ENCODE assay signal across 2 cellular contexts in genomic region chr14:58637040-58637390, GRCh38.
TF ChIP-seq lines count a peak whose summit lies in the region.

No MANE protein-coding gene starts in this region.

TF ChIP-seq in HCT116, 20 proteins besides CTCF, POLR2A, EP300 and RAD21:
- no peak for TF ChIP-seq CBX3 (IDR thresholded peaks at IDR 0.05; ENCODE audit: low read depth)
- TF ChIP-seq, protein P1, sequence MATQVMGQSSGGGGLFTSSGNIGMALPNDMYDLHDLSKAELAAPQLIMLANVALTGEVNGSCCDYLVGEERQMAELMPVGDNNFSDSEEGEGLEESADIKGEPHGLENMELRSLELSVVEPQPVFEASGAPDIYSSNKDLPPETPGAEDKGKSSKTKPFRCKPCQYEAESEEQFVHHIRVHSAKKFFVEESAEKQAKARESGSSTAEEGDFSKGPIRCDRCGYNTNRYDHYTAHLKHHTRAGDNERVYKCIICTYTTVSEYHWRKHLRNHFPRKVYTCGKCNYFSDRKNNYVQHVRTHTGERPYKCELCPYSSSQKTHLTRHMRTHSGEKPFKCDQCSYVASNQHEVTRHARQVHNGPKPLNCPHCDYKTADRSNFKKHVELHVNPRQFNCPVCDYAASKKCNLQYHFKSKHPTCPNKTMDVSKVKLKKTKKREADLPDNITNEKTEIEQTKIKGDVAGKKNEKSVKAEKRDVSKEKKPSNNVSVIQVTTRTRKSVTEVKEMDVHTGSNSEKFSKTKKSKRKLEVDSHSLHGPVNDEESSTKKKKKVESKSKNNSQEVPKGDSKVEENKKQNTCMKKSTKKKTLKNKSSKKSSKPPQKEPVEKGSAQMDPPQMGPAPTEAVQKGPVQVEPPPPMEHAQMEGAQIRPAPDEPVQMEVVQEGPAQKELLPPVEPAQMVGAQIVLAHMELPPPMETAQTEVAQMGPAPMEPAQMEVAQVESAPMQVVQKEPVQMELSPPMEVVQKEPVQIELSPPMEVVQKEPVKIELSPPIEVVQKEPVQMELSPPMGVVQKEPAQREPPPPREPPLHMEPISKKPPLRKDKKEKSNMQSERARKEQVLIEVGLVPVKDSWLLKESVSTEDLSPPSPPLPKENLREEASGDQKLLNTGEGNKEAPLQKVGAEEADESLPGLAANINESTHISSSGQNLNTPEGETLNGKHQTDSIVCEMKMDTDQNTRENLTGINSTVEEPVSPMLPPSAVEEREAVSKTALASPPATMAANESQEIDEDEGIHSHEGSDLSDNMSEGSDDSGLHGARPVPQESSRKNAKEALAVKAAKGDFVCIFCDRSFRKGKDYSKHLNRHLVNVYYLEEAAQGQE (IDR thresholded peaks at IDR 0.05; ENCODE audit: low read depth) = no peak

TF ChIP-seq in H1, 55 proteins besides CTCF, POLR2A, EP300 and RAD21:
- TF ChIP-seq JUND (IDR thresholded peaks at IDR 0.05; ENCODE audit: low read length) (no peak), HDAC6 (IDR thresholded peaks at IDR 0.05; ENCODE audit: low read depth, low read length) (no peak), NRF1 (IDR thresholded peaks at IDR 0.05; ENCODE audit: low read depth, low read length) (0 out of 2 replicates have a peak, but pooled peaks have one; percentile 16), BACH1 (IDR thresholded peaks at IDR 0.05; ENCODE audit: low read length) (0 out of 2 replicates have a peak, but pooled peaks have one; percentile 23), SP2 (IDR thresholded peaks at IDR 0.05; ENCODE audit: low read length) (no peak), EZH2 (IDR thresholded peaks at IDR 0.05; ENCODE audit: low read depth, low read length, severe bottlenecking) (no peak)
